In genomic region chr19:32406161-32407003, GRCh38 we compare ENCODE assay signal across 8 cellular contexts. TPM values are rescaled to one million over a fixed set of nuclear protein-coding genes. Genes with fewer than 3 reads are reported as not detected.
A peak's percentile ranks its signal among the peaks of the same experiment; 100 is the strongest.
DNase-seq lines count a peak whose midpoint lies in the region; ATAC-seq and TF ChIP-seq lines count a peak whose summit lies in the region.

No MANE protein-coding gene starts in this region.

- peaks cover 25% of the 10 kb centered on the region for H3K4me1 Mint-ChIP-seq in activated CD4-positive, alpha-beta memory T cell treated with anti-CD3 and anti-CD28 coated beads, Interleukin-2, amount 10 ng/mL, durations not matched to agents 7 days and 5 days
- H3K4me1 Mint-ChIP-seq in stimulated activated naive CD8-positive, alpha-beta T cell treated with anti-CD3 and anti-CD28 coated beads, Interleukin-15, amount 100 ng/mL, for 72 hours, result peaks cover 41% of the 10 kb centered on the region

- no peak for DNase-seq in activated CD4-positive, alpha-beta memory T cell treated with anti-CD3 and anti-CD28 coated beads, Interleukin-2, amount 10 ng/mL, durations not matched to agents 7 days and 5 days
- DNase-seq in stimulated activated naive CD8-positive, alpha-beta T cell treated with anti-CD3 and anti-CD28 coated beads, Interleukin-15, amount 100 ng/mL, for 72 hours, result no peak
- DNase-seq in occipital lobe (lab: John Stamatoyannopoulos, UW), result no peak
- no peak for DNase-seq in GDM1 (lab: John Stamatoyannopoulos, UW)

- peak overlapping the region; percentile 78 for H3K4me3 Mint-ChIP-seq in activated CD4-positive, alpha-beta memory T cell treated with anti-CD3 and anti-CD28 coated beads, Interleukin-2, amount 10 ng/mL, durations not matched to agents 7 days and 5 days
- peak overlapping the region; percentile 86 to 89 for H3K4me3 Mint-ChIP-seq in stimulated activated naive CD8-positive, alpha-beta T cell treated with anti-CD3 and anti-CD28 coated beads, Interleukin-15, amount 100 ng/mL, for 72 hours

- TF ChIP-seq CTCF in 22Rv1 (IDR thresholded peaks at IDR 0.05), result no peak

- POLR2A ChIA-PET in activated CD4-positive, alpha-beta memory T cell treated with anti-CD3 and anti-CD28 coated beads, Interleukin-2, amount 10 ng/mL, durations not matched to agents 7 days and 5 days (lab: Charles Lee), result interaction anchor here (0.9 to 3.2 kb wide), 19 partner anchors 13 to 770 kb away, joined by 3 to 37 read pairs (median 4); partner anchors contain the start of genes PDCD5 and ZNF507

- H3K36me3 Mint-ChIP-seq in activated CD4-positive, alpha-beta memory T cell treated with anti-CD3 and anti-CD28 coated beads, Interleukin-2, amount 10 ng/mL, durations not matched to agents 7 days and 5 days (ENCODE audit: low read depth), result peaks cover 20% of the 10 kb centered on the region

- H3K27ac ChIP-seq in 22Rv1, result peak overlapping the region; percentile 89

- peak overlapping the region; percentile 71 for H3K27ac Mint-ChIP-seq in activated CD4-positive, alpha-beta memory T cell treated with anti-CD3 and anti-CD28 coated beads, Interleukin-2, amount 10 ng/mL, durations not matched to agents 7 days and 5 days
- H3K27ac Mint-ChIP-seq in stimulated activated naive CD8-positive, alpha-beta T cell treated with anti-CD3 and anti-CD28 coated beads, Interleukin-15, amount 100 ng/mL, for 72 hours, result peak overlapping the region; percentile 38 to 97

- ATAC-seq in GM21447 (IDR thresholded peaks at IDR 0.05; ENCODE audit: unreplicated experiment) (peak; percentile 0), HG03280 (IDR thresholded peaks at IDR 0.05; ENCODE audit: unreplicated experiment) (no peak)
- ATAC-seq in stimulated activated naive CD8-positive, alpha-beta T cell treated with anti-CD3 and anti-CD28 coated beads, Interleukin-15, amount 100 ng/mL, for 72 hours, result no peak

- no peaks in the 10 kb centered on the region for H3K27me3 Mint-ChIP-seq in activated CD4-positive, alpha-beta memory T cell treated with anti-CD3 and anti-CD28 coated beads, Interleukin-2, amount 10 ng/mL, durations not matched to agents 7 days and 5 days
- H3K27me3 Mint-ChIP-seq in stimulated activated naive CD8-positive, alpha-beta T cell treated with anti-CD3 and anti-CD28 coated beads, Interleukin-15, amount 100 ng/mL, for 72 hours, result no peaks in the 10 kb centered on the region

- no peaks in the 10 kb centered on the region for H3K9me3 Mint-ChIP-seq in activated CD4-positive, alpha-beta memory T cell treated with anti-CD3 and anti-CD28 coated beads, Interleukin-2, amount 10 ng/mL, durations not matched to agents 7 days and 5 days
- H3K9me3 Mint-ChIP-seq in stimulated activated naive CD8-positive, alpha-beta T cell treated with anti-CD3 and anti-CD28 coated beads, Interleukin-15, amount 100 ng/mL, for 72 hours, result no peaks in the 10 kb centered on the region

- H3K4me3 ChIP-seq in iPS-11a (ENCODE audit: low read depth, low read length), result peak overlapping the region; percentile 81

- CTCF ChIA-PET in activated CD4-positive, alpha-beta memory T cell treated with anti-CD3 and anti-CD28 coated beads, Interleukin-2, amount 10 ng/mL, durations not matched to agents 7 days and 5 days (lab: Charles Lee), result no interaction called here

RNA-seq across cellular contexts. Expression of gene DPY19L3, which starts 0.8 kb away (rescaled TPM):
- total RNA-seq in activated CD4-positive, alpha-beta memory T cell treated with anti-CD3 and anti-CD28 coated beads, Interleukin-2, amount 10 ng/mL, durations not matched to agents 7 days and 5 days, result 1 to 10 TPM; 8.3 to 9.5 TPM
- total RNA-seq in occipital lobe, result 40.4 TPM
